Comparison of ENCODE assay signal across 28 cellular contexts in genomic region chr18:59740131-59740530, GRCh38. TPM values are rescaled to one million over a fixed set of nuclear protein-coding genes. Genes with fewer than 3 reads are reported as not detected.
"Had no signal": no experiment of that assay in that cellular context is flagged by ENCODE, and none has a peak within 500 bp of the region (broad histone marks: within the 10 kb centered on the region; RNA-seq: fewer than 3 reads in every experiment).

No MANE protein-coding gene starts in this region.

- ATAC-seq: naive thymus-derived CD8-positive, alpha-beta T cell; natural killer cell treated with Interleukin-12 subunit alpha and Interleukin-12 subunit beta and Interleukin-15 and Interleukin-18, amount 100 ng/mL, for 72 hours; pancreas; right cardiac atrium; right lobe of liver; stimulated activated effector memory CD8-positive, alpha-beta T cell treated with anti-CD3 and anti-CD28 coated beads, Interleukin-12 subunit alpha, Interleukin-12 subunit beta, amount 100 ng/mL, for 72 hours; stimulated activated naive B cell treated with anti-CD40 and anti-IgM and Interleukin-4, amounts not matched to agents 10 μg/mL and 1 μg/mL and 100 μg/mL, for 72 hours; upper lobe of right lung had no signal

- H3K4me1 ChIP-seq: pancreas, prostate gland, right lobe of liver, sigmoid colon, stomach, suprapubic skin, testis, tibial artery, transverse colon, uterus had no signal

- H3K4me1 Mint-ChIP-seq: naive thymus-derived CD8-positive, alpha-beta T cell; neural crest cell; stimulated activated effector memory CD8-positive, alpha-beta T cell treated with anti-CD3 and anti-CD28 coated beads, Interleukin-12 subunit alpha, Interleukin-12 subunit beta, amount 100 ng/mL, for 72 hours; stimulated activated naive B cell treated with anti-CD40 and anti-IgM and Interleukin-4, amounts not matched to agents 10 μg/mL and 1 μg/mL and 100 μg/mL, for 72 hours had no signal

- H3K27me3 ChIP-seq: neutrophil, pancreas, right lobe of liver, sigmoid colon, stomach, suprapubic skin, testis, tibial artery, transverse colon, upper lobe of right lung, uterus had no signal

- FAIRE-seq: pancreas, small intestine had no signal

- H3K27ac Mint-ChIP-seq: naive thymus-derived CD8-positive, alpha-beta T cell; natural killer cell treated with Interleukin-12 subunit alpha and Interleukin-12 subunit beta and Interleukin-15 and Interleukin-18, amount 100 ng/mL, for 72 hours; nephron progenitor cell; stimulated activated effector memory CD8-positive, alpha-beta T cell treated with anti-CD3 and anti-CD28 coated beads, Interleukin-12 subunit alpha, Interleukin-12 subunit beta, amount 100 ng/mL, for 72 hours; stimulated activated naive B cell treated with anti-CD40 and anti-IgM and Interleukin-4, amounts not matched to agents 10 μg/mL and 1 μg/mL and 100 μg/mL, for 72 hours; stimulated activated naive CD8-positive, alpha-beta T cell treated with anti-CD3 and anti-CD28 coated beads, Interleukin-15, Interleukin-2, amounts not matched to agents 100 ng/mL and 50 ng/mL, for 24 hours; type B pancreatic cell had no signal

- H3K4me3 Mint-ChIP-seq: naive thymus-derived CD8-positive, alpha-beta T cell; natural killer cell treated with Interleukin-12 subunit alpha and Interleukin-12 subunit beta and Interleukin-15 and Interleukin-18, amount 100 ng/mL, for 72 hours; nephron progenitor cell; neural crest cell; stimulated activated effector memory CD8-positive, alpha-beta T cell treated with anti-CD3 and anti-CD28 coated beads, Interleukin-12 subunit alpha, Interleukin-12 subunit beta, amount 100 ng/mL, for 72 hours; stimulated activated naive B cell treated with anti-CD40 and anti-IgM and Interleukin-4, amounts not matched to agents 10 μg/mL and 1 μg/mL and 100 μg/mL, for 72 hours; stimulated activated naive CD8-positive, alpha-beta T cell treated with anti-CD3 and anti-CD28 coated beads, Interleukin-15, Interleukin-2, amounts not matched to agents 100 ng/mL and 50 ng/mL, for 24 hours; type B pancreatic cell had no signal

- H3K9me3 ChIP-seq: neutrophil, pancreas, prostate gland, right lobe of liver, sigmoid colon, suprapubic skin, testis, transverse colon, upper lobe of right lung, uterus had no signal

- H3K36me3 ChIP-seq: neutrophil, pancreas, prostate gland, right lobe of liver, sigmoid colon, stomach, suprapubic skin, tibial artery, transverse colon, upper lobe of right lung, uterus had no signal

- H3K4me3 ChIP-seq: pancreas, prostate gland, right lobe of liver, sigmoid colon, stomach, suprapubic skin, testis, tibial artery, transverse colon, upper lobe of right lung, uterus had no signal

- DNase-seq: naive thymus-derived CD8-positive, alpha-beta T cell; nephron progenitor cell; nucleus accumbens; pancreas; right cardiac atrium; right lobe of liver; sigmoid colon; small intestine; stimulated activated CD4-positive, alpha-beta T cell treated with anti-CD3 and anti-CD28 coated beads, Interleukin-15, amount 100 ng/mL, for 24 hours; stimulated activated CD4-positive, alpha-beta T cell treated with anti-CD3 and anti-CD28 coated beads, Interleukin-2, amount 100 ng/mL, for 24 hours; stimulated activated CD4-positive, alpha-beta T cell treated with anti-CD3 and anti-CD28 coated beads, Interleukin-2, amount 100 ng/mL, for 48 hours; stimulated activated CD4-positive, alpha-beta T cell treated with anti-CD3 and anti-CD28 coated beads, Interleukin-4, amount 100 ng/mL, for 24 hours; stimulated activated naive B cell treated with anti-CD40 and anti-IgM and Interleukin-4, amounts not matched to agents 10 μg/mL and 1 μg/mL and 100 μg/mL, for 72 hours; stimulated activated naive CD4-positive, alpha-beta T cell treated with Interleukin-2 at 50 U/mL for 16 hours; stomach; testis; tibial artery; transverse colon; upper lobe of right lung; uterus had no signal

- H3K9me3 Mint-ChIP-seq: natural killer cell treated with Interleukin-12 subunit alpha and Interleukin-12 subunit beta and Interleukin-15 and Interleukin-18, amount 100 ng/mL, for 72 hours; neural crest cell; stimulated activated effector memory CD8-positive, alpha-beta T cell treated with anti-CD3 and anti-CD28 coated beads, Interleukin-12 subunit alpha, Interleukin-12 subunit beta, amount 100 ng/mL, for 72 hours; type B pancreatic cell had no signal

- H3K36me3 Mint-ChIP-seq: natural killer cell treated with Interleukin-12 subunit alpha and Interleukin-12 subunit beta and Interleukin-15 and Interleukin-18, amount 100 ng/mL, for 72 hours; stimulated activated effector memory CD8-positive, alpha-beta T cell treated with anti-CD3 and anti-CD28 coated beads, Interleukin-12 subunit alpha, Interleukin-12 subunit beta, amount 100 ng/mL, for 72 hours; type B pancreatic cell had no signal

- H3K27ac ChIP-seq: neutrophil, pancreas, prostate gland, right lobe of liver, sigmoid colon, stomach, suprapubic skin, testis, tibial artery, transverse colon, upper lobe of right lung, uterus had no signal

RNA-seq across cellular contexts. Expression of gene CCBE1, which starts 42.9 kb away (rescaled TPM):
- total RNA-seq: naive thymus-derived CD8-positive, alpha-beta T cell; natural killer cell treated with Interleukin-12 subunit alpha and Interleukin-12 subunit beta and Interleukin-15 and Interleukin-18, amount 100 ng/mL, for 72 hours had no signal
